8 cellular contexts compared by ENCODE assay signal in genomic region chr2:168455692-168456525, GRCh38. TPM values are rescaled to one million over a fixed set of nuclear protein-coding genes. Genes with fewer than 3 reads are reported as not detected.
DNase-seq lines count a peak whose midpoint lies in the region; ATAC-seq and TF ChIP-seq lines count a peak whose summit lies in the region.

Gene CERS6, plus strand, starts transcription at chr2:168456272. Its CDS starts 177 bp downstream, at chr2:168456449.

- H3K36me3 ChIP-seq in prostate gland (no peaks in the 10 kb centered on the region), upper lobe of right lung (no peaks in the 10 kb centered on the region)

- H3K4me1 ChIP-seq in prostate gland (replicated peaks), result no peaks in the 10 kb centered on the region
- peaks cover 7% of the 10 kb centered on the region for H3K4me1 ChIP-seq in upper lobe of right lung

- H3K9me3 ChIP-seq in prostate gland, result no peaks in the 10 kb centered on the region
- no peaks in the 10 kb centered on the region for H3K9me3 ChIP-seq in upper lobe of right lung

- TF ChIP-seq CTCF in HFF-Myc (IDR thresholded peaks at IDR 0.05; ENCODE audit: low read depth, low read length, missing control alignments), result no peak
- TF ChIP-seq CTCF in prostate gland (IDR thresholded peaks at IDR 0.05), result peak in 1 of 4 experiments; percentile 31
- no peak for TF ChIP-seq CTCF in upper lobe of right lung (IDR thresholded peaks at IDR 0.05)

- 0% methylated on average over 63 of the region's 70 CpGs for WGBS in prostate gland

- no peaks in the 10 kb centered on the region for H3K27me3 ChIP-seq in prostate gland (replicated peaks; ENCODE audit: insufficient read depth)
- H3K27me3 ChIP-seq in upper lobe of right lung, result no peaks in the 10 kb centered on the region

- H3K27ac ChIP-seq in prostate gland (peak within 1 kb of the TSS; percentile 89), upper lobe of right lung (peak within 1 kb of the TSS; percentile 87)

- TF ChIP-seq POLR2A in GM10847 (IDR thresholded peaks at IDR 0.05; ENCODE audit: extremely low read depth, insufficient read length), result peak; percentile 91
- peak; percentile 93 for TF ChIP-seq POLR2A in prostate gland (IDR thresholded peaks at IDR 0.05)

- peak within 1 kb of the TSS; percentile 79 for H3K4me3 ChIP-seq in HFF-Myc (replicated peaks; ENCODE audit: low read depth, low read length)
- peak within 1 kb of the TSS; percentile 92 to 94 for H3K4me3 ChIP-seq in prostate gland
- peak within 1 kb of the TSS; percentile 93 for H3K4me3 ChIP-seq in upper lobe of right lung

- peak; percentile 97 for ATAC-seq in left ventricle myocardium superior
- ATAC-seq in upper lobe of right lung, result peak; percentile 98

- intact Hi-C loops in left ventricle myocardium superior (cut with micrococcal nuclease), result loop anchor here (2.0 kb wide), 1 partner anchor 75 kb away; no protein-coding TSS in a partner anchor
- intact Hi-C loops in prostate gland (cut with DNase I), result loop anchor here (5.0 to 10.0 kb wide), 4 partner anchors 109 to 241 kb away; partner anchors contain the start of gene STK39
- intact Hi-C loops in upper lobe of right lung (cut with DNase I), result no loop called here

- DNase-seq in HFF-Myc (ENCODE audit: extremely low read depth, low read depth) (peak; percentile 61), MV-4-11 (lab: John Stamatoyannopoulos, UW) (peak; percentile 90), T-helper 1 cell (peak; percentile 27 to 90 (median 44)), amygdala (lab: John Stamatoyannopoulos, UW) (peak in 55 of 56 donors; percentile 41 to 93 (median 82)), left ventricle myocardium superior (peak; percentile 99), prostate gland (ENCODE audit: low spot score) (peak; percentile 97), upper lobe of right lung (peak; percentile 99)

RNA-seq across cellular contexts. Expression of gene CERS6, which starts in this region (rescaled TPM):
- total RNA-seq in left ventricle myocardium superior (71.7 TPM), prostate gland (10 to 100 TPM; 30.1 to 67.8 TPM), upper lobe of right lung (17.8 TPM)

Comparison
In these comparisons a context has a peak if more than half of its experiments do, and no peak if none do; other contexts are left out.
1. Peak in every context shown above with its lines: DNase-seq, ATAC-seq, H3K4me3 ChIP-seq and H3K27ac ChIP-seq.
2. DNase-seq: peak in every context shown above with its lines; median percentile 99 in left ventricle myocardium superior; 99 in upper lobe of right lung; 97 in prostate gland; 90 in MV-4-11; 82 in amygdala; 61 in HFF-Myc; 44 in T-helper 1 cell.